1 cellular context compared by ENCODE assay signal in genomic region chr2:148052687-148053086, GRCh38.
TF ChIP-seq lines count a peak whose summit lies in the region.

No MANE protein-coding gene starts in this region.

TF ChIP-seq in GM23338, 12 proteins besides CTCF, POLR2A, EP300 and RAD21 (continued from another document):
- TF ChIP-seq REST (IDR thresholded peaks at IDR 0.05; ENCODE audit: unreplicated experiment) (no peak), ETS1 (IDR thresholded peaks at IDR 0.05) (no peak), ZNF462 (CRISPR knock-in tag; IDR thresholded peaks at IDR 0.05) (no peak), JUNB (IDR thresholded peaks at IDR 0.05; ENCODE audit: unreplicated experiment) (no peak), ZNF114 (CRISPR knock-in tag; IDR thresholded peaks at IDR 0.05) (no peak), CREB1 (CRISPR knock-in tag; IDR thresholded peaks at IDR 0.05; ENCODE audit: low read depth) (no peak), POLR2AphosphoS5 (IDR thresholded peaks at IDR 0.05; ENCODE audit: low read depth) (no peak), STAT1 (IDR thresholded peaks at IDR 0.05; ENCODE audit: unreplicated experiment) (no peak), EZH2phosphoT487 (IDR thresholded peaks at IDR 0.05; ENCODE audit: unreplicated experiment) (no peak)
